Comparison of ENCODE assay signal across 19 cellular contexts in genomic region chr22:48567213-48567975, GRCh38.
DNase-seq lines count a peak whose midpoint lies in the region; ATAC-seq, FAIRE-seq and TF ChIP-seq lines count a peak whose summit lies in the region.
"Had no signal": no experiment of that assay in that cellular context is flagged by ENCODE, and none has a peak within 500 bp of the region (broad histone marks: within the 10 kb centered on the region; RNA-seq: fewer than 3 reads in every experiment).

No MANE protein-coding gene starts in this region.

- H3K27ac ChIP-seq in A673 (ENCODE audit: low read depth, low read length, poor library complexity, severe bottlenecking) (peak overlapping the region; percentile 78), K562 (ENCODE audit: extremely low read depth, low read depth, low read length) (no peak overlapping the region)
- H3K27ac ChIP-seq: esophagus squamous epithelium, neural progenitor cell, right lobe of liver had no signal

- no peak overlapping the region for H3K9ac ChIP-seq in K562 (ENCODE audit: insufficient read depth in 1 of 2, low read depth in 2 of 2, low read length in 2 of 2)
- H3K9ac ChIP-seq: neural progenitor cell had no signal

- CTCF ChIA-PET in A673 (lab: Charles Lee), result interaction anchor here (0.9 kb wide), 1 partner anchor 10 kb away, joined by 4 read pairs; no protein-coding TSS in a partner anchor
- CTCF ChIA-PET in K562 (lab: Yijun Ruan, JAX; ENCODE audit: low intra/inter-chr PET ratio), result no interaction called here

- no peaks in the 10 kb centered on the region for H3K79me2 ChIP-seq in K562 (ENCODE audit: control insufficient read depth, insufficient read depth, low read length)

- no peaks in the 10 kb centered on the region for H3K9me1 ChIP-seq in K562 (ENCODE audit: control insufficient read depth, insufficient read depth, low read length)

- WGBS in K562 (ENCODE audit: insufficient coverage, low coverage, missing lambda C conversion rate), result under 1% methylated on average over 13 of the region's 18 CpGs

- ATAC-seq in K562, result no peak
- no peak for ATAC-seq in GM21381 (IDR thresholded peaks at IDR 0.05; ENCODE audit: unreplicated experiment)
- ATAC-seq: activated T-cell treated with anti-CD3 and anti-CD28 coated beads, Interleukin-2, amount 50 U/mL, for 4 hours; right lobe of liver; stimulated activated memory B cell treated with anti-CD40 and anti-IgM and Interleukin-4, amounts not matched to agents 10 μg/mL and 1 μg/mL and 100 μg/mL, for 72 hours had no signal

- no peak for TF ChIP-seq RAD21 in K562 (CRISPR knock-in tag; conservative IDR thresholded peaks at IDR 0.05 in 1 of 2, IDR thresholded peaks at IDR 0.05 in 1 of 2)

- no peak for TF ChIP-seq EP300 in K562 (IDR thresholded peaks at IDR 0.05; ENCODE audit: low read length)

- no peak for TF ChIP-seq POLR2A in K562 (conservative IDR thresholded peaks at IDR 0.05)

- in situ Hi-C loops in K562 (cut with MboI), result no loop called here

- H4K20me1 ChIP-seq in K562 (replicated peaks; ENCODE audit: control insufficient read depth, insufficient read depth, low read length), result no peaks in the 10 kb centered on the region

- H3K4me3 ChIP-seq in A673 (ENCODE audit: low read depth, low read length, poor library complexity, severe bottlenecking) (peak overlapping the region; percentile 27), K562 (no peak overlapping the region)
- H3K4me3 ChIP-seq: lung, neural progenitor cell, right lobe of liver had no signal

- intact Hi-C loops in A673 (cut with micrococcal nuclease; ENCODE audit: unreplicated experiment) (no loop called here), K562 (cut with micrococcal nuclease) (no loop called here)

- H2AFZ ChIP-seq in K562 (ENCODE audit: low read depth, low read length), result no peak overlapping the region
- H2AFZ ChIP-seq: neural progenitor cell had no signal

- POLR2A ChIA-PET in A673 (lab: Charles Lee; ENCODE audit: low non-redundant PET) (no interaction called here), K562 (lab: Yijun Ruan, JAX) (no interaction called here)

- no peak overlapping the region for H3K4me2 ChIP-seq in K562 (ENCODE audit: insufficient read depth, low read length)
- H3K4me2 ChIP-seq: neural progenitor cell had no signal

- no peak for FAIRE-seq in K562 (lab: Jason Lieb, UNC)
- FAIRE-seq: urothelium cell line had no signal

- BruUV-seq in A673 (replicated peaks; lab: Mats Ljungman, UMichigan), result no TSS peak
- no TSS peak for BruUV-seq in K562 (replicated peaks; lab: Mats Ljungman, UMichigan)

- H3K27me3 ChIP-seq in A673 (replicated peaks; ENCODE audit: insufficient read depth, low read depth, low read length, poor library complexity) (no peaks in the 10 kb centered on the region), K562 (ENCODE audit: control insufficient read depth in 2 of 2, insufficient read depth in 2 of 2, low read length in 2 of 2) (no peaks in the 10 kb centered on the region)
- H3K27me3 ChIP-seq: neural progenitor cell, right lobe of liver had no signal

- DNase-seq in A673 (ENCODE audit: low spot score) (peak; percentile 87), DMS 273 (lab: John Stamatoyannopoulos, UW; ENCODE audit: unreplicated experiment) (peak; percentile 77), NCI-H1694 treated with DMSO at 0.1 percent for 48 hours (lab: John Stamatoyannopoulos, UW) (peak; percentile 28), K562 (ENCODE audit: extremely low read depth in 1 of 4, low spot score in 3 of 4) (no peak), GM10266 (ENCODE audit: extremely low spot score) (no peak), globus pallidus (ENCODE audit: low spot score) (no peak), NOMO-1 treated with DMSO at 0.1 percent for 48 hours (lab: John Stamatoyannopoulos, UW; ENCODE audit: unreplicated experiment) (no peak)
- DNase-seq: activated CD4-positive, alpha-beta T cell treated with anti-CD3 and anti-CD28 coated beads for 4 hours; activated T-cell treated with anti-CD3 and anti-CD28 coated beads, Interleukin-2, amount 50 U/mL, for 4 hours; cortex of kidney; esophagus squamous epithelium; GDM1; H9 had no signal

- TF ChIP-seq CTCF in A673 (conservative IDR thresholded peaks at IDR 0.05; ENCODE audit: low read depth, low read length) (no peak), K562 (IDR thresholded peaks at IDR 0.05 in 2 of 3, conservative IDR thresholded peaks at IDR 0.05 in 1 of 3; ENCODE audit: insufficient read depth in 2 of 3, low read depth in 1 of 3, low read length in 3 of 3) (no peak), GM10266 (IDR thresholded peaks at IDR 0.05; ENCODE audit: control insufficient read depth, insufficient read depth, low read depth, missing control alignments) (no peak)

- H3K4me1 ChIP-seq in A673 (ENCODE audit: insufficient read depth, low read length, poor library complexity, severe bottlenecking) (peaks cover 18% of the 10 kb centered on the region), K562 (replicated peaks in 1 of 2; ENCODE audit: control insufficient read depth in 2 of 2, insufficient read depth in 2 of 2, low read length in 2 of 2) (peaks cover 0 to 6% of the 10 kb centered on the region in 2 experiments; a peak in 2 of 5 replicates)
- H3K4me1 ChIP-seq: esophagus squamous epithelium, right lobe of liver had no signal

- H3K36me3 ChIP-seq in A673 (ENCODE audit: insufficient read depth, low read length, poor library complexity, severe bottlenecking) (no peaks in the 10 kb centered on the region), K562 (ENCODE audit: control insufficient read depth, insufficient read depth, low read length) (no peaks in the 10 kb centered on the region)
- H3K36me3 ChIP-seq: esophagus squamous epithelium, right lobe of liver had no signal

- H3K9me3 ChIP-seq in A673 (ENCODE audit: low read depth, low read length, poor library complexity, severe bottlenecking) (peaks cover 16% of the 10 kb centered on the region), K562 (replicated peaks; ENCODE audit: control insufficient read depth, insufficient read depth, low read depth, low read length) (no peaks in the 10 kb centered on the region)
- H3K9me3 ChIP-seq: right lobe of liver had no signal

TF ChIP-seq in K562, 482 proteins besides CTCF, POLR2A, EP300 and RAD21 (continues in another document):
- TF ChIP-seq TAL1 (IDR thresholded peaks at IDR 0.05) (peak; percentile 34; the same call in 1 of the 2 replicates), NR4A1 (CRISPR knock-in tag; IDR thresholded peaks at IDR 0.05) (no peak), NR4A1 (tag; IDR thresholded peaks at IDR 0.05) (no peak), PHF20 (IDR thresholded peaks at IDR 0.05; ENCODE audit: partially characterized antibody) (no peak), E2F3 (CRISPR knock-in tag; IDR thresholded peaks at IDR 0.05) (no peak), HINFP (tag; conservative IDR thresholded peaks at IDR 0.05; ENCODE audit: low read depth) (no peak), THRA (IDR thresholded peaks at IDR 0.05) (no peak), SMARCC2 (IDR thresholded peaks at IDR 0.05; ENCODE audit: low read depth) (no peak), TCF15 (CRISPR knock-in tag; IDR thresholded peaks at IDR 0.05) (no peak), RUNX1 (IDR thresholded peaks at IDR 0.05; ENCODE audit: low read depth) (no peak), POLR2B (IDR thresholded peaks at IDR 0.05; ENCODE audit: low read depth, partially characterized antibody) (no peak), TCF3 (CRISPR knock-in tag; IDR thresholded peaks at IDR 0.05) (peak; percentile 30; the same call in 1 of the 2 replicates)
- TF ChIP-seq, protein P1, sequence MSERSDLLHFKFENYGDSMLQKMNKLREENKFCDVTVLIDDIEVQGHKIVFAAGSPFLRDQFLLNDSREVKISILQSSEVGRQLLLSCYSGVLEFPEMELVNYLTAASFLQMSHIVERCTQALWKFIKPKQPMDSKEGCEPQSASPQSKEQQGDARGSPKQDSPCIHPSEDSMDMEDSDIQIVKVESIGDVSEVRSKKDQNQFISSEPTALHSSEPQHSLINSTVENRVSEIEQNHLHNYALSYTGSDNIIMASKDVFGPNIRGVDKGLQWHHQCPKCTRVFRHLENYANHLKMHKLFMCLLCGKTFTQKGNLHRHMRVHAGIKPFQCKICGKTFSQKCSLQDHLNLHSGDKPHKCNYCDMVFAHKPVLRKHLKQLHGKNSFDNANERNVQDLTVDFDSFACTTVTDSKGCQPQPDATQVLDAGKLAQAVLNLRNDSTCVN (CRISPR knock-in tag; IDR thresholded peaks at IDR 0.05), result no peak

Comparison
In these comparisons a context has a peak if more than half of its experiments do, and no peak if none do; other contexts are left out.
1. DNase-seq: peak in A673 (single experiment), DMS 273 (single experiment) and NCI-H1694 treated with DMSO at 0.1 percent for 48 hours (single experiment); none in K562 (0 of 4), GM10266 (single experiment), globus pallidus (single experiment) and NOMO-1 treated with DMSO at 0.1 percent for 48 hours (single experiment).